In the genomic region with DNA sequence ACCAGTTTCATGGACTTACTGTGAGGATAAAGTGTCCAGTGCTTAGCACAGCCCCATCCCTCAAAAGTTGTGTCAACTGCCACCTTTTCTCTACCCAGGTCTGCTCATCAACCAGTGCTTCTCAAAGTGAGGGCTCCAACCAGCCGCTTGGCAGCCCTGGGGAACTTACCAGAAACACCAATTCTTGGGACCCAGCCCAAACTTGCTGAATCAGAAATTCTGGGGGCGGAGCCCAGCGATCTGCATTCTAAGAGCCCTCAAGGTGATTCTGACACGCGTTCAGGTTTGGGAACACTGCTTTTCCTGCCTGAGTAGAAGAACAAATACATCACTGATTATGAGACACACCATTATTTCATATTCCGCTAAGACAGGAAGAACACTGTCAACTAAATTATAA, we compare ENCODE assay signal across 21 cellular contexts.
"Had no signal": no experiment of that assay in that cellular context is flagged by ENCODE, and none has a peak within 500 bp of the region (broad histone marks: within the 10 kb centered on the region; RNA-seq: fewer than 3 reads in every experiment).

No MANE protein-coding gene starts in this region.

- H3K4me1 Mint-ChIP-seq: natural killer cell had no signal

- H3K27ac Mint-ChIP-seq: effector memory CD8-positive, alpha-beta T cell; natural killer cell had no signal

- H3K27ac ChIP-seq: heart right ventricle, parathyroid adenoma, prostate gland, skin epidermis, stomach, thoracic aorta, uterus had no signal

- ATAC-seq: effector memory CD8-positive, alpha-beta T cell; heart right ventricle; natural killer cell; sciatic nerve had no signal

- H3K4me3 Mint-ChIP-seq: effector memory CD8-positive, alpha-beta T cell; natural killer cell had no signal

- H3K9me3 Mint-ChIP-seq: natural killer cell had no signal

- FAIRE-seq: islet of Langerhans had no signal

- H3K36me3 Mint-ChIP-seq: natural killer cell had no signal

- DNase-seq: central memory CD4-positive, alpha-beta T cell; cortex of kidney; effector memory CD8-positive, alpha-beta T cell; foreskin melanocyte; heart right ventricle; kidney glomerular epithelial cell; natural killer cell; occipital lobe; retina; stimulated activated CD4-positive, alpha-beta T cell treated with anti-CD3 and anti-CD28 coated beads, Interleukin-2, amount 100 ng/mL, for 24 hours; stimulated activated CD4-positive, alpha-beta T cell treated with anti-CD3 and anti-CD28 coated beads, Interleukin-4, amount 100 ng/mL, for 4 hours; stimulated activated naive CD4-positive, alpha-beta T cell; stomach; trophoblast cell; uterus had no signal
